In genomic region chr19:39998511-39998910, GRCh38 we compare ENCODE assay signal across 1 cellular context.
TF ChIP-seq lines count a peak whose summit lies in the region.

No MANE protein-coding gene starts in this region.

TF ChIP-seq in SK-N-SH treated with all-trans-retinoic acid at 6 μM for 48 hours, 23 proteins besides CTCF, POLR2A, EP300 and RAD21 (continued from another document):
- TF ChIP-seq POU6F1 (CRISPR knock-in tag; IDR thresholded peaks at IDR 0.05; ENCODE audit: borderline replicate concordance, low read depth) (no peak), TOX (CRISPR knock-in tag; IDR thresholded peaks at IDR 0.05; ENCODE audit: borderline replicate concordance) (no peak), ARNTL (CRISPR knock-in tag; IDR thresholded peaks at IDR 0.05; ENCODE audit: borderline replicate concordance, low read depth) (no peak), SNAI2 (CRISPR knock-in tag; IDR thresholded peaks at IDR 0.05) (no peak)
